10 cellular contexts compared by ENCODE assay signal in the genomic region with DNA sequence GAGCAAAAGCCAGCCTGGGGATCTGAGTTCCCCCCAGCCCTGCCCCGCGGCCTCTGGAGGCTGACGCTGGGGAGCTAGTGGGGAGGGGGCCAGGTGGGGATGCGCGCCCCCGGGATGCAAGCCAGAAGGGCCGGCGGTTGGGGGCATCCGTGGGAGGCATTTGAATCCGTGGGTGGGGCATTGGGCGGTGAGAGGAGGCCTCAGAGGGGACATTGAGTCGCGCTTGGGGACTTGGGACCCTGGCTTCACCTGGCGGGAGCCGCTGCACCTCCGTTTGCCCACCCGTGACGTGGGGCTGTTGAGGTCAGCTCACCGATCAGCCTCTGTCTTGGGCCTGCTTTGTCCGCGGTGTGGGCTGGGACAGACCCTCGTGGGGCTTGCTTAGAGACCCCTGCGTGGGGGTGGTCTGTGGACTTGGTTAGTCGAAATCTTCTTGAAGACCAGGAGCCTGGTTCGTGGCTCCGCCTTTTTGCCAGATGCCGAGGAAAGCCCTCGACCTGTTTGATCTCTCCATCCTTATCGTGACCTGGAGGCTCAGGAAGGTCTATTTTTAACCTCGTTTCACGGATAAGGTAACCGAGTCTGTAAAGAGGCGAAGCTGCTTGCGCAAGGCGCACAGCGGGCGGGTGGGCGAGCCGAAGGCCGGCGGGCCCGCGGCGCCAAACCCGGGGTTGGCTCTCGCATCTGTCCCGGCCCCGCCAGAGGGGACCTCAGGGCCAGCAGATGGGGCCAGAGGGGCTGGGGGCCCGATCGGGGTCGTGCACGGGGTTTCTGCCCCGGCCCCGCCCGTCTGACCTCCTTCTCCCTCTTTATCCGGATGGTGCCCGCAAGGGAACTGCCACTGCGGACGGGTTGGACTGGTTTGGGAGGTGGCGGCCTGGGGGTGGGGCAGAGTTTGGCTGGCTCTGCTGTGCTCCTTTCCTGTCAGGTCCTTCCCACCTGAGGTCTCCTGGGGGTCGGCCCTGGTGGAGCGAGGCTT. TPM values are rescaled to one million over a fixed set of nuclear protein-coding genes. Genes with fewer than 3 reads are reported as not detected.
A peak's percentile ranks its signal among the peaks of the same experiment; 100 is the strongest.
DNase-seq lines count a peak whose midpoint lies in the region; ATAC-seq, FAIRE-seq and TF ChIP-seq lines count a peak whose summit lies in the region.
"Had no signal": no experiment of that assay in that cellular context is flagged by ENCODE, and none has a peak within 500 bp of the region (broad histone marks: within the 10 kb centered on the region; RNA-seq: fewer than 3 reads in every experiment).

No MANE protein-coding gene starts in this region.

- H2AFZ ChIP-seq in keratinocyte (ENCODE audit: control insufficient read depth, low read length) = peak overlapping the region; percentile 0

- peaks cover 77% of the 10 kb centered on the region for H3K79me2 ChIP-seq in keratinocyte (ENCODE audit: control insufficient read depth, insufficient read depth, low read length)

- peaks cover 10% of the 10 kb centered on the region for H3K36me3 Mint-ChIP-seq in activated T-cell treated with anti-CD3 and anti-CD28 coated beads, Interleukin-2, amount 50 U/mL, for 24 hours (ENCODE audit: low read depth)

- H3K9me3 ChIP-seq in ascending aorta (no peaks in the 10 kb centered on the region), keratinocyte (ENCODE audit: control insufficient read depth, low read depth, low read length) (no peaks in the 10 kb centered on the region), thymus (ENCODE audit: control insufficient read depth) (no peaks in the 10 kb centered on the region)

- intact Hi-C loops in ascending aorta (cut with DNase I) = no loop called here

- TF ChIP-seq CTCF in ascending aorta (IDR thresholded peaks at IDR 0.05) (no peak), keratinocyte (optimal IDR thresholded peaks at IDR 0.05 in 1 of 3, IDR thresholded peaks at IDR 0.05 in 1 of 3, conservative IDR thresholded peaks at IDR 0.05 in 1 of 3; ENCODE audit: extremely low read depth in 1 of 3, insufficient read depth in 2 of 3, low read length in 3 of 3) (no peak)

- H3K4me1 ChIP-seq in ascending aorta (peaks cover 7 to 9% of the 10 kb centered on the region in 2 donors), keratinocyte (ENCODE audit: control insufficient read depth, extremely low read depth, insufficient read depth, low read length) (peaks cover 52% of the 10 kb centered on the region), thymus (ENCODE audit: control insufficient read depth, insufficient read depth, low read length) (peaks cover 34% of the 10 kb centered on the region)

- H3K4me2 ChIP-seq in keratinocyte (ENCODE audit: control insufficient read depth, extremely low read depth, insufficient read depth, low read depth, low read length) = peak overlapping the region; percentile 99

- 16% methylated on average over 62 of the region's 62 CpGs for WGBS in thymus

- H3K9me3 Mint-ChIP-seq in activated T-cell treated with anti-CD3 and anti-CD28 coated beads, Interleukin-2, amount 50 U/mL, for 24 hours = no peaks in the 10 kb centered on the region

- H3K4me1 Mint-ChIP-seq in activated T-cell treated with anti-CD3 and anti-CD28 coated beads, Interleukin-2, amount 50 U/mL, for 24 hours (ENCODE audit: low read depth) = peaks cover 59% of the 10 kb centered on the region

- peak overlapping the region; percentile 70 for H3K4me3 Mint-ChIP-seq in activated T-cell treated with anti-CD3 and anti-CD28 coated beads, Interleukin-2, amount 50 U/mL, for 24 hours

- dilution Hi-C loops in keratinocyte (cut with MboI; ENCODE audit: extremely low pct_ligation_motif_present, low sequenced_read_pairs) = no loop called here

- H3K27me3 Mint-ChIP-seq in activated T-cell treated with anti-CD3 and anti-CD28 coated beads, Interleukin-2, amount 50 U/mL, for 24 hours = no peaks in the 10 kb centered on the region

- no peak overlapping the region for H3K27ac ChIP-seq in ascending aorta
- H3K27ac ChIP-seq in keratinocyte (ENCODE audit: control insufficient read depth, insufficient read depth, low read length) = peak overlapping the region; percentile 29
- no peak overlapping the region for H3K27ac ChIP-seq in thymus (ENCODE audit: low read depth)

- FAIRE-seq in keratinocyte (lab: Jason Lieb, UNC) = peak; percentile 13

- no peak for ATAC-seq in HG03159 (IDR thresholded peaks at IDR 0.05; ENCODE audit: unreplicated experiment)
- ATAC-seq in HG02870 (IDR thresholded peaks at IDR 0.05; ENCODE audit: unreplicated experiment) = no peak

- DNase-seq in activated T-cell treated with anti-CD3 and anti-CD28 coated beads, Interleukin-2, amount 50 U/mL, for 24 hours = no peak
- DNase-seq in activated T-cell treated with anti-CD3 and anti-CD28 coated beads, Interleukin-2, amount 50 U/mL, for 48 hours = no peak
- DNase-seq in ascending aorta (ENCODE audit: low spot score in 2 of 2) (no peak), keratinocyte (ENCODE audit: low read depth, low spot score) (no peak), GF-D8 (lab: John Stamatoyannopoulos, UW) (no peak)
- DNase-seq: activated naive CD4-positive, alpha-beta T cell treated with Interleukin-2 at 50 U/mL for 16 hours; DND-41 had no signal

- peak overlapping the region; percentile 41 to 58 for H3K4me3 ChIP-seq in ascending aorta
- peak overlapping the region; percentile 80 to 90 (median 85) for H3K4me3 ChIP-seq in keratinocyte (ENCODE audit: control insufficient read depth in 2 of 3, extremely low read depth in 1 of 3, insufficient read depth in 2 of 3, low read depth in 1 of 3, low read length in 3 of 3)
- H3K4me3 ChIP-seq in thymus (ENCODE audit: low read length) = peak overlapping the region; percentile 34

- H3K9ac ChIP-seq in keratinocyte (ENCODE audit: control insufficient read depth, extremely low read depth, insufficient read depth, low read length) = peak overlapping the region; percentile 75

- no peak overlapping the region for H3K27ac Mint-ChIP-seq in activated T-cell treated with anti-CD3 and anti-CD28 coated beads, Interleukin-2, amount 50 U/mL, for 24 hours

- peaks cover 7% of the 10 kb centered on the region for H3K9me1 ChIP-seq in keratinocyte (ENCODE audit: control insufficient read depth, extremely low read depth, insufficient read depth, low read length)

- peaks cover 2% of the 10 kb centered on the region for H4K20me1 ChIP-seq in keratinocyte (ENCODE audit: control insufficient read depth, extremely low read depth, insufficient read depth, low read length)

- H3K27me3 ChIP-seq in ascending aorta (peaks cover 7% of the 10 kb centered on the region), keratinocyte (ENCODE audit: control insufficient read depth, extremely low read depth, insufficient read depth, low read length) (no peaks in the 10 kb centered on the region), thymus (ENCODE audit: control insufficient read depth, insufficient read depth) (peaks cover 26% of the 10 kb centered on the region)

- H3K36me3 ChIP-seq in ascending aorta (no peaks in the 10 kb centered on the region), keratinocyte (ENCODE audit: control insufficient read depth in 2 of 2, extremely low read depth in 1 of 2, insufficient read depth in 2 of 2, low read length in 2 of 2) (peaks cover 6 to 11% of the 10 kb centered on the region in 2 experiments), thymus (ENCODE audit: control insufficient read depth, insufficient read depth) (peaks cover 3% of the 10 kb centered on the region)

RNA-seq across cellular contexts. Expression of gene FAM110A, which starts 8.3 kb away (rescaled TPM):
- total RNA-seq in ascending aorta = 9.7 TPM
- polyA plus RNA-seq in keratinocyte (12.3 to 15.5 TPM (median 13.2 TPM) in 3 replicates), thymus (15.2 TPM)
- 14.3 TPM for polyA plus RNA-seq in keratinocyte (2011; ENCODE audit: low read depth)
- 10.4 and 20.6 TPM in 2 replicates for polyA plus RNA-seq in keratinocyte (2011; cell fraction: cytosol; rRNA removed)
- polyA plus RNA-seq in keratinocyte (2011; cell fraction: nucleus; rRNA removed) = 29.0 and 34.2 TPM in 2 replicates
- polyA plus RNA-seq in keratinocyte (2012; ENCODE audit: low replicate concordance) = 16.3 and 19.3 TPM in 2 replicates
- polyA minus RNA-seq in keratinocyte = 6.5 to 16.2 TPM (median 7.3 TPM) in 3 replicates
- polyA minus RNA-seq in keratinocyte (2011; cell fraction: cytosol; rRNA and poly(A)+ RNA removed) = 18.2 TPM
- polyA minus RNA-seq in keratinocyte (2011; cell fraction: nucleus; rRNA and poly(A)+ RNA removed) = 6.3 and 7.7 TPM in 2 replicates

Comparison
In these comparisons a context has a peak if more than half of its experiments do, and no peak if none do; other contexts are left out.
1. H3K4me3 ChIP-seq: peak in every context shown above with its lines; median percentile 85 in keratinocyte; 50 in ascending aorta; 34 in thymus.